In genomic region chr17:7283471-7284216, GRCh38 we compare ENCODE assay signal across 1 cellular context.
TF ChIP-seq lines count a peak whose summit lies in the region.

No MANE protein-coding gene starts in this region.

TF ChIP-seq in WTC11, 78 proteins besides CTCF, POLR2A, EP300 and RAD21 (continued from another document):
- TF ChIP-seq AFF4 (CRISPR knock-in tag; IDR thresholded peaks at IDR 0.05; ENCODE audit: borderline replicate concordance): no peak
- no peak for TF ChIP-seq CBFB (CRISPR knock-in tag; IDR thresholded peaks at IDR 0.05; ENCODE audit: low read depth)
- TF ChIP-seq ARID4B (CRISPR knock-in tag; IDR thresholded peaks at IDR 0.05; ENCODE audit: borderline replicate concordance): no peak
- no peak for TF ChIP-seq ZNF232 (CRISPR knock-in tag; IDR thresholded peaks at IDR 0.05)
- TF ChIP-seq TEAD1 (CRISPR knock-in tag; IDR thresholded peaks at IDR 0.05): no peak
- TF ChIP-seq SOX15 (CRISPR knock-in tag; IDR thresholded peaks at IDR 0.05): no peak
- TF ChIP-seq NR1H2 (CRISPR knock-in tag; IDR thresholded peaks at IDR 0.05): no peak
